ENCODE assay signal across 36 cellular contexts in the genomic region with DNA sequence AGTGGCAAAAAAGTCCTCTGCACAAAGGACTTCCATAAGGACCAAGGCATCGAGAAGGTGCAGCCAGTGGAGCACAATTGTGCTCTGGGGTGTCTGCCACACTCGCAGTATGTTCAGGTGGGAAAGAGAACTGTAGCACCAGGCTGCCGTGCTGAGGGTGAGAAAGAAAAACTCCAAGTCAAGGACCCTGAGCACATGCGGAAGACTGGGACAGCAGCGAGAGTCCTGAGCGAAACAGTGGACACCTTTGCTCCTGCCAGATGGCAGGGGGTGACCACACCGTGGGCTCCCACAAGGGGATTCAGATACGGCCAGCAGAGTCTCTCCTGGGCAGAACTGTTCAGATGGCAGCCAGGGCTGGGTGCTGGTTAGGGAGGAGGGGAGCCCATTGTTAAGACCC.
"Had no signal": no experiment of that assay in that cellular context is flagged by ENCODE, and none has a peak within 500 bp of the region (broad histone marks: within the 10 kb centered on the region; RNA-seq: fewer than 3 reads in every experiment).

No MANE protein-coding gene starts in this region.

- H3K36me3 Mint-ChIP-seq: activated CD8-positive, alpha-beta memory T cell treated with anti-CD3 and anti-CD28 coated beads, Interleukin-2, amount 10 ng/mL, durations not matched to agents 7 days and 5 days; activated naive CD4-positive, alpha-beta T cell treated with anti-CD3 and anti-CD28 coated beads, Interleukin-2, amount 50 U/mL, for 72 hours; activated naive CD8-positive, alpha-beta T cell treated with anti-CD3 and anti-CD28 coated beads for 36 hours had no signal

- H3K4me3 ChIP-seq: adrenal gland, body of pancreas, breast epithelium, cardiac muscle cell had no signal

- ATAC-seq: activated CD8-positive, alpha-beta memory T cell treated with anti-CD3 and anti-CD28 coated beads, Interleukin-2, amount 10 ng/mL, durations not matched to agents 7 days and 5 days; activated CD8-positive, alpha-beta T cell treated with anti-CD3 and anti-CD28 coated beads, Interleukin-2, amount 10 ng/mL, durations not matched to agents 7 days and 5 days; activated naive CD4-positive, alpha-beta T cell treated with anti-CD3 and anti-CD28 coated beads, Interleukin-2, amount 50 U/mL, for 72 hours; body of pancreas had no signal

- H3K36me3 ChIP-seq: adrenal gland, brain microvascular endothelial cell, breast epithelium had no signal

- H3K4me3 Mint-ChIP-seq: activated B cell treated with CpG ODN at 0.5 μM for 24 hours; activated CD4-positive, alpha-beta memory T cell treated with anti-CD3 and anti-CD28 coated beads, Interleukin-2, amount 10 ng/mL, durations not matched to agents 7 days and 5 days; activated CD4-positive, alpha-beta T cell treated with anti-CD3 and anti-CD28 coated beads, Interleukin-2, amount 10 ng/mL, durations not matched to agents 7 days and 5 days; activated CD8-positive, alpha-beta memory T cell treated with anti-CD3 and anti-CD28 coated beads, Interleukin-2, amount 10 ng/mL, durations not matched to agents 7 days and 5 days; activated CD8-positive, alpha-beta T cell treated with anti-CD3 and anti-CD28 coated beads, Interleukin-2, amount 10 ng/mL, durations not matched to agents 7 days and 5 days; activated naive CD4-positive, alpha-beta T cell treated with anti-CD3 and anti-CD28 coated beads for 36 hours; activated naive CD8-positive, alpha-beta T cell treated with anti-CD3 and anti-CD28 coated beads for 36 hours; activated T-cell treated with anti-CD3 and anti-CD28 coated beads, Interleukin-2, amount 50 U/mL, for 24 hours; T-helper 1 cell treated with Interleukin-12 subunit alpha and Interleukin-12 subunit beta and Interleukin-4 antibody, amounts not matched to agents 30 μg/mL and 1 μg/mL, for 36 hours; T-helper 2 cell treated with Interferon-gamma antibody and Interleukin-4, amounts not matched to agents 5 μg/mL and 100 μg/mL, for 36 hours had no signal

- H3K4me1 Mint-ChIP-seq: activated B cell treated with CpG ODN at 0.5 μM for 24 hours; activated CD4-positive, alpha-beta memory T cell treated with anti-CD3 and anti-CD28 coated beads, Interleukin-2, amount 10 ng/mL, durations not matched to agents 7 days and 5 days; activated CD4-positive, alpha-beta T cell treated with anti-CD3 and anti-CD28 coated beads, Interleukin-2, amount 10 ng/mL, durations not matched to agents 7 days and 5 days; activated CD8-positive, alpha-beta memory T cell treated with anti-CD3 and anti-CD28 coated beads, Interleukin-2, amount 10 ng/mL, durations not matched to agents 7 days and 5 days; activated naive CD8-positive, alpha-beta T cell treated with anti-CD3 and anti-CD28 coated beads for 36 hours had no signal

- H3K9me3 ChIP-seq: adrenal gland, body of pancreas, breast epithelium had no signal

- H3K4me1 ChIP-seq: adrenal gland, body of pancreas, breast epithelium had no signal

- H3K9me3 Mint-ChIP-seq: activated B cell treated with CpG ODN at 0.5 μM for 24 hours; activated CD4-positive, alpha-beta memory T cell treated with anti-CD3 and anti-CD28 coated beads, Interleukin-2, amount 10 ng/mL, durations not matched to agents 7 days and 5 days; activated CD4-positive, alpha-beta T cell treated with anti-CD3 and anti-CD28 coated beads, Interleukin-2, amount 10 ng/mL, durations not matched to agents 7 days and 5 days; activated naive CD4-positive, alpha-beta T cell treated with anti-CD3 and anti-CD28 coated beads for 36 hours; activated naive CD4-positive, alpha-beta T cell treated with anti-CD3 and anti-CD28 coated beads, Interleukin-2, amount 50 U/mL, for 72 hours; activated naive CD8-positive, alpha-beta T cell treated with anti-CD3 and anti-CD28 coated beads for 36 hours; activated T-cell treated with anti-CD3 and anti-CD28 coated beads, Interleukin-2, amount 50 U/mL, for 24 hours; activated T-helper 2 cell treated with anti-CD3 and anti-CD28 coated beads, Interferon-gamma antibody, Interleukin-2, Interleukin-4, amounts not matched to agents 10 μg/mL and 5 μg/mL and 100 μg/mL, durations not matched to agents 14 hours and 24 hours and 36 hours; T-helper 1 cell treated with Interleukin-12 subunit alpha and Interleukin-12 subunit beta and Interleukin-4 antibody, amounts not matched to agents 30 μg/mL and 1 μg/mL, for 36 hours; T-helper 2 cell treated with Interferon-gamma antibody and Interleukin-4, amounts not matched to agents 5 μg/mL and 100 μg/mL, for 36 hours had no signal

- H3K27ac ChIP-seq: adrenal gland, body of pancreas, brain microvascular endothelial cell, breast epithelium, cardiac muscle cell had no signal

- FAIRE-seq: astrocyte, TTC549 had no signal

- DNase-seq: activated B cell treated with CpG ODN at 0.5 μM for 24 hours; activated CD4-positive, alpha-beta memory T cell treated with anti-CD3 and anti-CD28 coated beads, Interleukin-2, amount 10 ng/mL, durations not matched to agents 7 days and 5 days; activated CD4-positive, alpha-beta T cell treated with anti-CD3 and anti-CD28 coated beads for 4 hours; activated CD4-positive, alpha-beta T cell treated with anti-CD3 and anti-CD28 coated beads, Interleukin-2, amount 10 ng/mL, durations not matched to agents 7 days and 5 days; activated CD4-positive, alpha-beta T cell treated with anti-CD3 and anti-CD28 coated beads, Interleukin-2, amount 50 U/mL, for 48 hours; activated CD4-positive, CD25-positive, alpha-beta regulatory T cell treated with anti-CD3 and anti-CD28 coated beads, Interleukin-2, amount 50 U/mL, for 72 hours; activated CD8-positive, alpha-beta memory T cell treated with anti-CD3 and anti-CD28 coated beads for 24 hours; activated CD8-positive, alpha-beta memory T cell treated with anti-CD3 and anti-CD28 coated beads, Interleukin-2, amount 10 ng/mL, durations not matched to agents 7 days and 5 days; activated CD8-positive, alpha-beta memory T cell treated with anti-CD3 and anti-CD28 coated beads, Interleukin-2, amount 50 U/mL, for 48 hours; activated CD8-positive, alpha-beta T cell treated with anti-CD3 and anti-CD28 coated beads, Interleukin-2, amount 10 ng/mL, durations not matched to agents 7 days and 5 days; activated effector memory CD4-positive, alpha-beta T cell treated with Interleukin-2 at 50 U/mL for 16 hours; activated gamma-delta T cell treated with Interleukin-2 at 50 U/mL for 16 hours; activated naive CD4-positive, alpha-beta T cell; activated naive CD4-positive, alpha-beta T cell treated with anti-CD3 and anti-CD28 coated beads for 36 hours; activated naive CD4-positive, alpha-beta T cell treated with anti-CD3 and anti-CD28 coated beads, Interleukin-2, amount 50 U/mL, for 16 hours; activated naive CD8-positive, alpha-beta T cell treated with anti-CD3 and anti-CD28 coated beads for 36 hours; activated T-cell treated with anti-CD3 and anti-CD28 coated beads, Interleukin-2, amount 50 U/mL, for 24 hours; activated T-cell treated with anti-CD3 and anti-CD28 coated beads, Interleukin-2, amount 50 U/mL, for 48 hours; adrenal gland; amniotic stem cell; aorta; body of pancreas; brain microvascular endothelial cell; caudate nucleus; SW 1271; T-helper 1 cell; T-helper 2 cell; T-helper 9 cell had no signal

- H3K27ac Mint-ChIP-seq: activated B cell treated with CpG ODN at 0.5 μM for 24 hours; activated CD4-positive, alpha-beta memory T cell treated with anti-CD3 and anti-CD28 coated beads, Interleukin-2, amount 10 ng/mL, durations not matched to agents 7 days and 5 days; activated CD4-positive, alpha-beta T cell treated with anti-CD3 and anti-CD28 coated beads, Interleukin-2, amount 10 ng/mL, durations not matched to agents 7 days and 5 days; activated CD8-positive, alpha-beta memory T cell treated with anti-CD3 and anti-CD28 coated beads, Interleukin-2, amount 10 ng/mL, durations not matched to agents 7 days and 5 days; activated CD8-positive, alpha-beta T cell treated with anti-CD3 and anti-CD28 coated beads, Interleukin-2, amount 10 ng/mL, durations not matched to agents 7 days and 5 days; activated naive CD4-positive, alpha-beta T cell treated with anti-CD3 and anti-CD28 coated beads for 36 hours; activated naive CD4-positive, alpha-beta T cell treated with anti-CD3 and anti-CD28 coated beads, Interleukin-2, amount 50 U/mL, for 72 hours; activated naive CD8-positive, alpha-beta T cell treated with anti-CD3 and anti-CD28 coated beads for 36 hours; activated T-cell treated with anti-CD3 and anti-CD28 coated beads, Interleukin-2, amount 50 U/mL, for 24 hours; activated T-helper 2 cell treated with anti-CD3 and anti-CD28 coated beads, Interferon-gamma antibody, Interleukin-2, Interleukin-4, amounts not matched to agents 10 μg/mL and 5 μg/mL and 100 μg/mL, durations not matched to agents 14 hours and 24 hours and 36 hours; T-helper 1 cell treated with Interleukin-12 subunit alpha and Interleukin-12 subunit beta and Interleukin-4 antibody, amounts not matched to agents 30 μg/mL and 1 μg/mL, for 36 hours; T-helper 2 cell treated with Interferon-gamma antibody and Interleukin-4, amounts not matched to agents 5 μg/mL and 100 μg/mL, for 36 hours had no signal

- H3K27me3 ChIP-seq: adrenal gland, body of pancreas, brain microvascular endothelial cell, breast epithelium, cardiac muscle cell had no signal
